In the genomic region with DNA sequence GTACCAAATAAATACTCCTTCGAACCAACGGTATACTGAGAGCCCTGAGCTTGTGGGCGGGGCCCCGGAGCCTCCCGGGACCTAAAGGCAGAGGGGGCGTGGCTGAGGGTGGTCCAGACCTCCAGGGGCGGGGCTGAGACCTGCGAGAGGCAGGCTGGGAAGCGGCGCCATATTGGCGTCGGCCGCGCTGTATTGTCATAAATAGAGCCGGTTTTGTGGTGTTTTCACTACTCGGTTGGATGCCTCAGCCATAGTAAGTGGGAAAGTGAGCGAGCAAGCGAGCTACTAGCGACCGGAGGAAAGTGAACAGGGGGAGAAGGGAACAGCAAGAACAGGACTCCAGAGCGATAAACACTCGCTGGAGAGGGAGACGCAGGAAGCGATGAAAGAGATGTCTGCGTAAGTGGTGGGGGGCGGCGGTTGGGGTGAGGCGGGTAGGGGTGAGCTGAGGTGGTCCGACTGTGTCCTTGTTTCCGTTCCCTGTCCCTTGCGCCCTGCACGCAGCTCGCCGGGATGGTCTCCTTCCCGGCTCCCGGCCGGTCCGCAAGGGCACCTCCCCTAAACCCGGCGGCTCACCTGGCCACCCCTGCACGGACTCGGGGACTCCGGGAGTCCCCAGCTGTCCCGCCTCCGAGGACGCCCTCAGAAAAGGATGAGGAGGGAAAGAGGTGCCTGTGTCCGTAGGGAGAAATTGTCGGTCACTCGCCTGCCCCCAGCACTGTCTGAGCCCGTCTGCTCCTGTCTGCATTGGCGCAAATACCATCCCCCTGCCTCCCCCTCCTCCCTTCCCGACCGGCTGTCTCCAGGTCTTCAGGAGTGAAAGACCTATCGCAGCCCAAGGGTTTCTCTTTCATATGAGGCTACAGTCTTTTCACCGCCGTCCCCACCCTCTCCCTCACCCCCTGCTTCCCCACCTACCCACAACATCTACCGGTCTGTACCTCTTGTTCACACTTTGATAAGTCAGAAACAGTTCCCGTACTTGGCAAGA, we compare ENCODE assay signal across 8 cellular contexts. TPM values are rescaled to one million over a fixed set of nuclear protein-coding genes. Genes with fewer than 3 reads are reported as not detected.
A peak's percentile ranks its signal among the peaks of the same experiment; 100 is the strongest.
DNase-seq lines count a peak whose midpoint lies in the region; ATAC-seq and TF ChIP-seq lines count a peak whose summit lies in the region.

A gene (plus strand): TSS at position 172 of the 991 bp plus-strand sequence. CDS start 211 bp downstream, at position 383.

- H3K4me3 ChIP-seq in PC-3 (ENCODE audit: low read length): peak within 1 kb of the TSS; percentile 94
- H3K4me3 ChIP-seq in mucosa of stomach (ENCODE audit: low read length): peak within 1 kb of the TSS; percentile 45

- POLR2A ChIA-PET in PC-3 (lab: Charles Lee; ENCODE audit: unreplicated experiment): interaction anchor here (0.6 kb wide), 1 partner anchor 16 kb away, joined by 4 read pairs; no protein-coding TSS in a partner anchor

- H3K36me3 ChIP-seq in PC-3 (ENCODE audit: low read depth, low read length) (peaks cover 14% of the 10 kb centered on the region), mucosa of stomach (ENCODE audit: control insufficient read depth, insufficient read depth, low read length) (no peaks in the 10 kb centered on the region)

- H3K4me2 ChIP-seq in PC-3 (ENCODE audit: low read length): peak within 1 kb of the TSS; percentile 98

- peak within 1 kb of the TSS; percentile 42 for H3K27ac ChIP-seq in PC-3 (ENCODE audit: low read length)

- H4K20me1 ChIP-seq in PC-3 (ENCODE audit: low read length): peaks cover 11% of the 10 kb centered on the region

- H3K27me3 ChIP-seq in PC-3 (ENCODE audit: low read length) (no peaks in the 10 kb centered on the region), mucosa of stomach (ENCODE audit: control insufficient read depth, insufficient read depth, low read length) (no peaks in the 10 kb centered on the region)

- TF ChIP-seq CTCF in PC-3 (conservative IDR thresholded peaks at IDR 0.05; ENCODE audit: low read depth, low read length): no peak

- intact Hi-C loops in PC-3 (cut with micrococcal nuclease): loop anchor here (1.0 kb wide), 1 partner anchor 49 kb away; no protein-coding TSS in a partner anchor

- DNase-seq in DMS114 treated with DMSO at 0.1 percent for 48 hours (lab: John Stamatoyannopoulos, UW; ENCODE audit: unreplicated experiment): peak; percentile 89
- DNase-seq in PC-3: peak; percentile 96
- DNase-seq in activated T-cell treated with anti-CD3 and anti-CD28 coated beads for 48 hours (ENCODE audit: low read depth): peak; percentile 97
- DNase-seq in erythroblast (lab: John Stamatoyannopoulos, UW): peak; percentile 93 to 96
- peak; percentile 92 to 98 for DNase-seq in stimulated activated CD8-positive, alpha-beta memory T cell treated with anti-CD3 and anti-CD28 coated beads, Interleukin-7, amount 100 ng/mL, for 1 hour (ENCODE audit: low read depth in 2 of 2)

- H3K9me2 ChIP-seq in PC-3 (replicated peaks; ENCODE audit: low read length): no peaks in the 10 kb centered on the region

- peaks cover 42% of the 10 kb centered on the region for H3K79me2 ChIP-seq in PC-3 (ENCODE audit: low read length)

- no peak for TF ChIP-seq RAD21 in Ishikawa (IDR thresholded peaks at IDR 0.05; ENCODE audit: low read depth)

- H3K9me3 ChIP-seq in PC-3 (ENCODE audit: low read length) (no peaks in the 10 kb centered on the region), mucosa of stomach (ENCODE audit: control insufficient read depth, low read length) (no peaks in the 10 kb centered on the region)

- peaks cover 10% of the 10 kb centered on the region for H3K4me1 ChIP-seq in PC-3 (ENCODE audit: insufficient read depth, low read length)
- H3K4me1 ChIP-seq in mucosa of stomach (ENCODE audit: control insufficient read depth, insufficient read depth, low read length): peaks cover 5% of the 10 kb centered on the region

- no peaks in the 10 kb centered on the region for H3F3A ChIP-seq in PC-3 (ENCODE audit: low read length, unreplicated experiment)

- CTCF ChIA-PET in PC-3 (lab: Charles Lee): interaction anchor here (1.1 kb wide), 1 partner anchor 49 kb away, joined by 5 read pairs; no protein-coding TSS in a partner anchor

- peak; percentile 86 for TF ChIP-seq POLR2A in erythroblast (IDR thresholded peaks at IDR 0.05; ENCODE audit: low read length)

- ATAC-seq in GM21576 (IDR thresholded peaks at IDR 0.05; ENCODE audit: unreplicated experiment) (peak; percentile 97), PC-3 (peak; percentile 99)

- BruUV-seq in PC-3 (replicated peaks; lab: Mats Ljungman, UMichigan): no TSS peak

- peak within 1 kb of the TSS; percentile 81 for H3K9ac ChIP-seq in PC-3 (ENCODE audit: low read length)
- peak within 1 kb of the TSS; percentile 78 for H3K9ac ChIP-seq in mucosa of stomach (ENCODE audit: low read length)

- H2AFZ ChIP-seq in PC-3 (ENCODE audit: low read length): peak within 1 kb of the TSS; percentile 91

- TF ChIP-seq EP300 in Ishikawa (IDR thresholded peaks at IDR 0.05; ENCODE audit: borderline replicate concordance): no peak

TF ChIP-seq in Ishikawa, 13 proteins besides CTCF, POLR2A, EP300 and RAD21:
- no peak for TF ChIP-seq CEBPB (IDR thresholded peaks at IDR 0.05)
- TF ChIP-seq FOXM1 (IDR thresholded peaks at IDR 0.05; ENCODE audit: borderline replicate concordance, low read depth): no peak
- peak; percentile 92 for TF ChIP-seq YY1 (IDR thresholded peaks at IDR 0.05; ENCODE audit: low read depth)
- peak; percentile 59 for TF ChIP-seq TAF1 (IDR thresholded peaks at IDR 0.05; ENCODE audit: low read depth)
- no peak for TF ChIP-seq TEAD4 (IDR thresholded peaks at IDR 0.05)
- no peak for TF ChIP-seq EGR1 (IDR thresholded peaks at IDR 0.05)

RNA-seq across cellular contexts. Expression of the gene that starts here (rescaled TPM):
- total RNA-seq in PC-3 (2014; rRNA removed): 7.1 and 8.8 TPM in 2 replicates

Comparison
In these comparisons a context has a peak if more than half of its experiments do, and no peak if none do; other contexts are left out.
1. Peak in every context shown above with its lines: DNase-seq, ATAC-seq, H3K4me3 ChIP-seq and H3K27ac ChIP-seq.